In genomic region chr6:70797625-70798024, GRCh38 we compare ENCODE assay signal across 13 cellular contexts.
A peak's percentile ranks its signal among the peaks of the same experiment; 100 is the strongest.
DNase-seq lines count a peak whose midpoint lies in the region; ATAC-seq and TF ChIP-seq lines count a peak whose summit lies in the region.
"Had no signal": no experiment of that assay in that cellular context is flagged by ENCODE, and none has a peak within 500 bp of the region (broad histone marks: within the 10 kb centered on the region; RNA-seq: fewer than 3 reads in every experiment).

No MANE protein-coding gene starts in this region.

- H3K9me3 Mint-ChIP-seq in Calu3 (ENCODE audit: low read depth, unreplicated experiment): peaks cover 4% of the 10 kb centered on the region
- peaks cover 6% of the 10 kb centered on the region for H3K9me3 Mint-ChIP-seq in stimulated activated effector memory CD8-positive, alpha-beta T cell treated with anti-CD3 and anti-CD28 coated beads, Interleukin-12 subunit alpha, Interleukin-12 subunit beta, amount 100 ng/mL, for 72 hours

- H3K4me3 ChIP-seq in GM12865 (ENCODE audit: low read depth, low read length): no peak overlapping the region
- H3K4me3 ChIP-seq: lung, thyroid gland had no signal

- intact Hi-C loops in Calu3 (cut with micrococcal nuclease; ENCODE audit: unreplicated experiment): no loop called here

- no peak overlapping the region for H3K27ac Mint-ChIP-seq in Calu3 (ENCODE audit: unreplicated experiment)
- no peak overlapping the region for H3K27ac Mint-ChIP-seq in stimulated activated effector memory CD8-positive, alpha-beta T cell treated with anti-CD3 and anti-CD28 coated beads, Interleukin-12 subunit alpha, Interleukin-12 subunit beta, amount 100 ng/mL, for 72 hours

- peak; percentile 91 for ATAC-seq in GM19324 (IDR thresholded peaks at IDR 0.05; ENCODE audit: low FRiP score, unreplicated experiment)
- ATAC-seq in HG02610 (IDR thresholded peaks at IDR 0.05; ENCODE audit: unreplicated experiment): peak; percentile 93
- peak; percentile 96 for ATAC-seq in HG03342 (IDR thresholded peaks at IDR 0.05; ENCODE audit: unreplicated experiment)
- ATAC-seq in stimulated activated effector memory CD8-positive, alpha-beta T cell treated with anti-CD3 and anti-CD28 coated beads, Interleukin-12 subunit alpha, Interleukin-12 subunit beta, amount 100 ng/mL, for 72 hours: no peak

- no peaks in the 10 kb centered on the region for H3K4me1 Mint-ChIP-seq in Calu3 (ENCODE audit: low read depth, unreplicated experiment)
- H3K4me1 Mint-ChIP-seq in stimulated activated effector memory CD8-positive, alpha-beta T cell treated with anti-CD3 and anti-CD28 coated beads, Interleukin-12 subunit alpha, Interleukin-12 subunit beta, amount 100 ng/mL, for 72 hours: peaks cover 18% of the 10 kb centered on the region

- TF ChIP-seq CTCF in GM12865 (IDR thresholded peaks at IDR 0.05; ENCODE audit: insufficient read depth, low read depth, low read length, missing control alignments) (no peak), Calu3 (IDR thresholded peaks at IDR 0.05; ENCODE audit: unreplicated experiment) (no peak)

- CTCF ChIA-PET in Calu3 (lab: Charles Lee): no interaction called here

- DNase-seq in GM12865 (ENCODE audit: low read depth): peak; percentile 22
- no peak for DNase-seq in mesenteric fat pad (ENCODE audit: low spot score)
- DNase-seq in ecto neural progenitor cell (ENCODE audit: low spot score): no peak
- DNase-seq in Calu3: no peak
- DNase-seq in stimulated activated effector memory CD8-positive, alpha-beta T cell treated with anti-CD3 and anti-CD28 coated beads, Interleukin-12 subunit alpha, Interleukin-12 subunit beta, amount 100 ng/mL, for 72 hours (ENCODE audit: low spot score in 2 of 2): no peak
- DNase-seq: effector CD4-positive, alpha-beta T cell; NCI-H526 treated with DMSO at 0.1 percent for 48 hours; SK-N-SH; thyroid gland had no signal

- BruUV-seq in Calu3 (replicated peaks; lab: Mats Ljungman, UMichigan): no TSS peak

- no peaks in the 10 kb centered on the region for H3K36me3 Mint-ChIP-seq in Calu3 (ENCODE audit: insufficient read depth, unreplicated experiment)
- peaks cover 13% of the 10 kb centered on the region for H3K36me3 Mint-ChIP-seq in stimulated activated effector memory CD8-positive, alpha-beta T cell treated with anti-CD3 and anti-CD28 coated beads, Interleukin-12 subunit alpha, Interleukin-12 subunit beta, amount 100 ng/mL, for 72 hours

- H3K27me3 Mint-ChIP-seq in Calu3 (ENCODE audit: unreplicated experiment): no peaks in the 10 kb centered on the region

- H3K4me3 Mint-ChIP-seq in Calu3 (ENCODE audit: low read depth, unreplicated experiment): no peak overlapping the region
- H3K4me3 Mint-ChIP-seq in stimulated activated effector memory CD8-positive, alpha-beta T cell treated with anti-CD3 and anti-CD28 coated beads, Interleukin-12 subunit alpha, Interleukin-12 subunit beta, amount 100 ng/mL, for 72 hours: no peak overlapping the region
